Comparison of ENCODE assay signal across 1 cellular context in the genomic region with DNA sequence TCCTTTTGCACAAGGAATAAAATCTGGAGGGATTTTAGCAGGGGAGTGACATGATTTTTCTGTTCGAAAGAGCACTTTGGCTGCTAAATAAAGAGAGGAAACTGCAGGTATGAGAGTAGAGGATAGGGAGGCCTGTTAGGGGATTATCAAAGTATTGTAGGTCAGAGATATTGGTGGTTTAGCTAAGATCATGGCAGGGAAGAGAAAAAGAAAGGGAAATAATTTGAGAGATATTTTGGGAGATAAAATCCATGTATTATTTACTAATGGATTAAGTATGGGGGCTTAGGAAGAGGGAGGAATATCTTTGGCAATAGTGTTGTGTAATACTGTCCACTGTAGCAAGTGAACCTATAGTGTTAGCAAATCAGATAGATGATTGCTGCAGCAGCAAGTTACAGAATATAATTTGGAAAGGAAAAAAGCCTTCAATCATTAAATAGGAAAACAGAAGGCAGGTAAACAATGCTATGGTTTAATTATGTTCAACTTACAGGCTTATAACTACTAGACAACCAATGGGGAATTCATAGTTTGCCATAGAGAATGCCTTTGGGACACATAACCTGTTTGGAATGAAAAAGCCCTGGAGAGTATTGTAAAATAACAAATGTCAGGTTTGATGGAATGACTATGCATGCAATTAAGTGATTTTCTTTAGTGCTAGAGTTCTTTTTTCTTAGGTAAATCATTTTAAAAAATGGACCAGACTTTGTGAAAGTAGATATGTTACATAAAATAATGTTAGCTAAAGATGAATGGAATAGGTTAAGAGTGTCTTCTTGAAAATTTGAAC.
A peak's percentile ranks its signal among the peaks of the same experiment; 100 is the strongest.
TF ChIP-seq lines count a peak whose summit lies in the region.

No MANE protein-coding gene starts in this region.

TF ChIP-seq in SK-N-SH, 30 proteins besides CTCF, POLR2A, EP300 and RAD21 (continued from another document):
- TF ChIP-seq, protein P1, sequence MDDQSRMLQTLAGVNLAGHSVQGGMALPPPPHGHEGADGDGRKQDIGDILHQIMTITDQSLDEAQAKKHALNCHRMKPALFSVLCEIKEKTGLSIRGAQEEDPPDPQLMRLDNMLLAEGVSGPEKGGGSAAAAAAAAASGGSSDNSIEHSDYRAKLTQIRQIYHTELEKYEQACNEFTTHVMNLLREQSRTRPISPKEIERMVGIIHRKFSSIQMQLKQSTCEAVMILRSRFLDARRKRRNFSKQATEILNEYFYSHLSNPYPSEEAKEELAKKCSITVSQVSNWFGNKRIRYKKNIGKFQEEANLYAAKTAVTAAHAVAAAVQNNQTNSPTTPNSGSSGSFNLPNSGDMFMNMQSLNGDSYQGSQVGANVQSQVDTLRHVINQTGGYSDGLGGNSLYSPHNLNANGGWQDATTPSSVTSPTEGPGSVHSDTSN (IDR thresholded peaks at IDR 0.05), result peak; percentile 24; the same call in 1 of the 2 replicates
- TF ChIP-seq GATA2 (CRISPR knock-in tag; IDR thresholded peaks at IDR 0.05), result no peak
- no peak for TF ChIP-seq MXI1 (IDR thresholded peaks at IDR 0.05; ENCODE audit: low read depth, low read length)
